In the genomic region with DNA sequence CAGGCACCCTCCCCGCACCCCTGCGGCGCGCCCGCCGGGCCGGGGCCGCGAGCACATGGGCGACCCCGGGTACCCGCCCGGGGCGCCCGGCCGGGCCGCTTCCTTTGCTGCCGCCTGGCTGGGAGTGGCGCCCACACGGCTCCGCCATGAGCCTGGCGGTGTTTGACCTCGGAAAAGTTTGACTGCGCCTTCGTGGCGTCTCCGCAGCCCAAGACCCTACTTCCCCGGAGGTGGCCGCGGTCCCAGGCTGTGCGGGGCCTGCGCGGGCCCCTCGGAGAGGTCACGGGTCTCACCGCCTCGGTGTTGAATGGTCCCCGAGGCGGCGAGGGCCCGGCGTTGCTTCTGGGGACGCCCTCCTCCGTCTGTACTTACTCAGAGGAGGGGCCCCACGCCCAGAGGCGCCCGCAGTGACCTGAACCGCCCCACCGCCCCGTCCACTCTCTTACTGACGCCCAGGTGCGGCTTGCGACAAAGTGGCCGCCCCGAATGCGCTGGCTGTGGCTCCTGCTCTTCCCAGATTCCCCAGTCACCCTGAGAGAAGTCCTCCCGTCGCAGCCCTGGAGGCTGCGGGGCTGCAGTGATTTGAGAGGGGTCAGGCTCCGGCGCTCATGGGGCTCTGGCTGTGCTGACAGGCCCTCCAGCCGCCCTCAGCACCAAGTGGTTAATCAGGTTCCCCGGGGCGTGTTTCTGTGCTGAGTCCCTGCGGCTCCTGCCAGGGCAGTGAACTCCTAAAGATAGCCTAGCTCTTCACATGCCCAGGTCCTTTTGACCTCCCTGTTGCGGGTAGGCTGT, we compare ENCODE assay signal across 8 cellular contexts. TPM values are rescaled to one million over a fixed set of nuclear protein-coding genes. Genes with fewer than 3 reads are reported as not detected.
DNase-seq lines count a peak whose midpoint lies in the region; ATAC-seq and TF ChIP-seq lines count a peak whose summit lies in the region.

No MANE protein-coding gene starts in this region.

- H3K27me3 Mint-ChIP-seq in endodermal cell (ENCODE audit: insufficient read depth) = no peaks in the 10 kb centered on the region

- H3K27ac Mint-ChIP-seq in endodermal cell = peak overlapping the region; percentile 88

- H3K36me3 Mint-ChIP-seq in endodermal cell (ENCODE audit: low read depth) = peaks cover 38% of the 10 kb centered on the region

- H3K9me3 ChIP-seq in endodermal cell (ENCODE audit: control insufficient read depth, low read length) (no peaks in the 10 kb centered on the region), mucosa of stomach (ENCODE audit: control insufficient read depth, low read length) (no peaks in the 10 kb centered on the region), transverse colon (no peaks in the 10 kb centered on the region)

- TF ChIP-seq EP300 in transverse colon (IDR thresholded peaks at IDR 0.05; ENCODE audit: low read depth) = no peak

- WGBS in endodermal cell (ENCODE audit: insufficient coverage in 1 of 2, insufficient read length in 1 of 2), 2 experiments = 9 to 14% methylated on average over 37 to 66 of the region's 66 CpGs
- 0 to 11% methylated on average over 1 to 23 of the region's 66 CpGs for WGBS in transverse colon (ENCODE audit: low coverage in 1 of 2), 2 donors

- in situ Hi-C loops in transverse colon (cut with MboI; ENCODE audit: low pct_ligation_motif_present in 1 of 4, low pct_unique_long_range_greater_than_20kb in 1 of 4, low sequenced_read_pairs in 3 of 4) = no loop called here

- intact Hi-C loops in transverse colon (cut with DNase I; ENCODE audit: low total_unique reads) = loop anchor here (2.0 kb wide), 1 partner anchor 25 kb away; the partner anchor contains the start of gene SBNO1

- peaks cover 19% of the 10 kb centered on the region for H3K4me1 Mint-ChIP-seq in endodermal cell

- H3K4me3 ChIP-seq in endodermal cell (ENCODE audit: low read length) (peak overlapping the region; percentile 80), mucosa of stomach (ENCODE audit: low read length) (peak overlapping the region; percentile 45), transverse colon (peak overlapping the region; percentile 62 to 85 (median 76))

- H3K27me3 ChIP-seq in endodermal cell (ENCODE audit: control insufficient read depth, insufficient read depth, low read length, poor library complexity, severe bottlenecking) (no peaks in the 10 kb centered on the region), mucosa of stomach (ENCODE audit: control insufficient read depth, insufficient read depth, low read length) (no peaks in the 10 kb centered on the region), transverse colon (no peaks in the 10 kb centered on the region)

- H3K27ac ChIP-seq in endodermal cell (ENCODE audit: low read depth, low read length) = no peak overlapping the region
- H3K27ac ChIP-seq in transverse colon = peak overlapping the region; percentile 89 to 93 (median 92)

- H3K36me3 ChIP-seq in endodermal cell (ENCODE audit: control insufficient read depth, insufficient read depth, low read length) = peaks cover 43% of the 10 kb centered on the region
- peaks cover 7% of the 10 kb centered on the region for H3K36me3 ChIP-seq in mucosa of stomach (ENCODE audit: control insufficient read depth, insufficient read depth, low read length)
- H3K36me3 ChIP-seq in transverse colon = peaks cover 0 to 34% (median 13%) of the 10 kb centered on the region in 4 donors

- peak; percentile 75 for TF ChIP-seq POLR2A in transverse colon (IDR thresholded peaks at IDR 0.05)

- DNase-seq in NCI-H2227 (lab: John Stamatoyannopoulos, UW; ENCODE audit: unreplicated experiment) = peak; percentile 29
- no peak for DNase-seq in NCI-H2227 treated with DMSO at 0.1 percent for 48 hours (lab: John Stamatoyannopoulos, UW)
- DNase-seq in activated CD4-positive, alpha-beta T cell treated with anti-CD3 and anti-CD28 coated beads for 48 hours = peak; percentile 38
- DNase-seq in endodermal cell = peak; percentile 86
- DNase-seq in transverse colon = peak; percentile 79
- no peak for DNase-seq in NCI-H1092 treated with DMSO at 0.1 percent for 48 hours (lab: John Stamatoyannopoulos, UW)

- peak; percentile 25 for ATAC-seq in HG03159 (IDR thresholded peaks at IDR 0.05; ENCODE audit: unreplicated experiment)

- H3K4me3 Mint-ChIP-seq in endodermal cell = peak overlapping the region; percentile 84

- peaks cover 4% of the 10 kb centered on the region for H3K4me1 ChIP-seq in endodermal cell (ENCODE audit: control insufficient read depth, insufficient read depth, low read length)
- H3K4me1 ChIP-seq in mucosa of stomach (ENCODE audit: control insufficient read depth, insufficient read depth, low read length) = peaks cover 27% of the 10 kb centered on the region
- H3K4me1 ChIP-seq in transverse colon = peaks cover 16 to 44% (median 31%) of the 10 kb centered on the region in 4 donors

- H3K9me3 Mint-ChIP-seq in endodermal cell = no peaks in the 10 kb centered on the region

- H3K9ac ChIP-seq in endodermal cell (ENCODE audit: extremely low read depth, low read length, poor library complexity, severe bottlenecking) = peak overlapping the region; percentile 59
- H3K9ac ChIP-seq in mucosa of stomach (ENCODE audit: low read length) = peak overlapping the region; percentile 75

- TF ChIP-seq CTCF in endodermal cell (conservative IDR thresholded peaks at IDR 0.05) = no peak
- TF ChIP-seq CTCF in transverse colon (IDR thresholded peaks at IDR 0.05) = no peak

RNA-seq across cellular contexts. Expression of gene KMT5A, which starts 5.8 kb away (rescaled TPM):
- total RNA-seq in endodermal cell (10 to 100 TPM; 43.1 to 44.5 TPM), transverse colon (10 to 100 TPM; 32.9 to 43.8 (median 34.4) TPM)
- 43.0 TPM for polyA plus RNA-seq in endodermal cell (2013, experiment 1 of 2)
- 46.0 TPM for polyA plus RNA-seq in endodermal cell (2013, experiment 2 of 2)

RNA-seq across cellular contexts. Expression of gene SBNO1, which starts 25.1 kb away (rescaled TPM):
- total RNA-seq in endodermal cell (10 to 100 TPM; 44.5 to 44.7 TPM), transverse colon (10 to 100 TPM; 14.6 to 26.9 (median 23.8) TPM)
- polyA plus RNA-seq in endodermal cell (2013, experiment 1 of 2) = 20.6 TPM
- 20.9 TPM for polyA plus RNA-seq in endodermal cell (2013, experiment 2 of 2)

RNA-seq across cellular contexts. Expression of gene RILPL2, which starts 46.7 kb away (rescaled TPM):
- 1 to 10 TPM; 2.6 TPM for total RNA-seq in endodermal cell
- 1.3 TPM for polyA plus RNA-seq in endodermal cell (2013, experiment 1 of 2)
- 1.2 TPM for polyA plus RNA-seq in endodermal cell (2013, experiment 2 of 2)
- 1 to 10 TPM in 3 of 4 donors, under 1 TPM in 1; 0.60 to 2.7 (median 1.4) TPM for total RNA-seq in transverse colon

Comparison
In these comparisons a context has a peak if more than half of its experiments do, and no peak if none do; other contexts are left out.
1. DNase-seq: peak in NCI-H2227 (single experiment), activated CD4-positive, alpha-beta T cell treated with anti-CD3 and anti-CD28 coated beads for 48 hours (single experiment), endodermal cell (single experiment) and transverse colon (single experiment); none in NCI-H2227 treated with DMSO at 0.1 percent for 48 hours (single experiment) and NCI-H1092 treated with DMSO at 0.1 percent for 48 hours (single experiment).
2. Peak in every context shown above with its lines, with median percentiles within 50 percentile points of each other: H3K4me3 ChIP-seq.